ENCODE assay signal across 8 cellular contexts in genomic region chr13:21670883-21671792, GRCh38. TPM values are rescaled to one million over a fixed set of nuclear protein-coding genes. Genes with fewer than 3 reads are reported as not detected.
DNase-seq lines count a peak whose midpoint lies in the region; ATAC-seq and TF ChIP-seq lines count a peak whose summit lies in the region.

TSS of gene FGF9 (plus strand) at chr13:21671073. CDS start at chr13:21671913, 840 bp downstream.

- ATAC-seq in HG03039 (IDR thresholded peaks at IDR 0.05; ENCODE audit: unreplicated experiment) = peak; percentile 83
- ATAC-seq in left lobe of liver = peak; percentile 92

- no peaks in the 10 kb centered on the region for H3K36me3 ChIP-seq in colonic mucosa

- TF ChIP-seq POLR2A in GM18526 (IDR thresholded peaks at IDR 0.05; ENCODE audit: extremely low read depth, insufficient read length) = peak; percentile 70

- peak within 1 kb of the TSS; percentile 65 for H3K4me3 ChIP-seq in colonic mucosa

- H3K9me3 ChIP-seq in colonic mucosa = no peaks in the 10 kb centered on the region

- peaks cover 27% of the 10 kb centered on the region for H3K4me1 ChIP-seq in colonic mucosa

- DNase-seq in AG08396 (ENCODE audit: low spot score) = peak; percentile 90
- peak; percentile 22 for DNase-seq in NCI-H2227 treated with DMSO at 0.1 percent for 48 hours (lab: John Stamatoyannopoulos, UW)
- peak; percentile 55 for DNase-seq in activated CD4-positive, CD25-positive, alpha-beta regulatory T cell treated with anti-CD3 and anti-CD28 coated beads, Interleukin-2, amount 50 U/mL, for 16 hours (ENCODE audit: low read depth, low spot score)
- peak; percentile 85 for DNase-seq in colonic mucosa
- peak; percentile 84 for DNase-seq in left lobe of liver (ENCODE audit: low spot score)
- DNase-seq in stimulated activated CD4-positive, alpha-beta T cell treated with anti-CD3 and anti-CD28 coated beads, Interleukin-2, amount 100 ng/mL, for 48 hours = peak; percentile 66 to 69

- intact Hi-C loops in colonic mucosa (cut with DNase I) = no loop called here

- peak within 1 kb of the TSS; percentile 43 to 54 for H3K9ac ChIP-seq in colonic mucosa (ENCODE audit: low read depth in 2 of 2, low read length in 2 of 2)

- no peak for TF ChIP-seq CTCF in colonic mucosa (IDR thresholded peaks at IDR 0.05)

- H3K27ac ChIP-seq in colonic mucosa = peak within 1 kb of the TSS; percentile 6

- H3K27me3 ChIP-seq in colonic mucosa = peaks cover 10% of the 10 kb centered on the region

RNA-seq across cellular contexts. Expression of gene FGF9, which starts in this region (rescaled TPM):
- 1 to 10 TPM in 1 of 2 donors, under 1 TPM in 1; 0.67 to 1.2 TPM for total RNA-seq in colonic mucosa
- total RNA-seq in left lobe of liver = not detected

Comparison
In these comparisons a context has a peak if more than half of its experiments do, and no peak if none do; other contexts are left out.
1. Peak in every context shown above with its lines: DNase-seq, ATAC-seq, H3K4me3 ChIP-seq and H3K27ac ChIP-seq.
2. Peak in DNase-seq and ATAC-seq in left lobe of liver; RNA of the gene not detected or under 1 TPM.
3. DNase-seq: peak in every context shown above with its lines; median percentile 90 in AG08396; 85 in colonic mucosa; 84 in left lobe of liver; 68 in stimulated activated CD4-positive, alpha-beta T cell treated with anti-CD3 and anti-CD28 coated beads, Interleukin-2, amount 100 ng/mL, for 48 hours; 55 in activated CD4-positive, CD25-positive, alpha-beta regulatory T cell treated with anti-CD3 and anti-CD28 coated beads, Interleukin-2, amount 50 U/mL, for 16 hours; 22 in NCI-H2227 treated with DMSO at 0.1 percent for 48 hours.